ENCODE assay signal across 10 cellular contexts in genomic region chr14:55138091-55138490, GRCh38. TPM values are rescaled to one million over a fixed set of nuclear protein-coding genes. Genes with fewer than 3 reads are reported as not detected.
DNase-seq lines count a peak whose midpoint lies in the region; FAIRE-seq and TF ChIP-seq lines count a peak whose summit lies in the region.
"Had no signal": no experiment of that assay in that cellular context is flagged by ENCODE, and none has a peak within 500 bp of the region (broad histone marks: within the 10 kb centered on the region; RNA-seq: fewer than 3 reads in every experiment).

No MANE protein-coding gene starts in this region.

- no peak overlapping the region for H3K14ac ChIP-seq in neuronal stem cell (ENCODE audit: low read length)

- no peak overlapping the region for H2BK5ac ChIP-seq in neuronal stem cell (ENCODE audit: low read length)

- H3K4ac ChIP-seq in neuronal stem cell (ENCODE audit: low read length): no peak overlapping the region

- no peak overlapping the region for H4K8ac ChIP-seq in neuronal stem cell (ENCODE audit: low read depth, low read length)

- no peak overlapping the region for H3K18ac ChIP-seq in neuronal stem cell (ENCODE audit: low read length)

- TF ChIP-seq POLR2A in transverse colon (IDR thresholded peaks at IDR 0.05): no peak

- FAIRE-seq in small intestine (lab: Jason Lieb, UNC): no peak
- FAIRE-seq: A204.1 had no signal

- H2AFZ ChIP-seq in neuronal stem cell (ENCODE audit: low read length): no peak overlapping the region

- no peak for TF ChIP-seq CTCF in brain (conservative IDR thresholded peaks at IDR 0.05)
- TF ChIP-seq CTCF in transverse colon (IDR thresholded peaks at IDR 0.05): peak in 1 of 5 experiments; percentile 15

- H3K79me1 ChIP-seq in neuronal stem cell (ENCODE audit: low read depth, low read length): no peaks in the 10 kb centered on the region

- H3K27me3 ChIP-seq in layer of hippocampus (ENCODE audit: control insufficient read depth, insufficient read depth, low read length) (no peaks in the 10 kb centered on the region), transverse colon (no peaks in the 10 kb centered on the region), small intestine (ENCODE audit: control insufficient read depth in 2 of 2, insufficient read depth in 2 of 2, low read length in 2 of 2) (no peaks in the 10 kb centered on the region), neuronal stem cell (ENCODE audit: control insufficient read depth in 3 of 3, insufficient read depth in 3 of 3, low read depth in 1 of 3, low read length in 3 of 3) (no peaks in the 10 kb centered on the region)

- H3K27me3 Mint-ChIP-seq in brain: no peaks in the 10 kb centered on the region

- H3K4me3 ChIP-seq in transverse colon (peak overlapping the region in 1 of 4 donors; percentile 5), small intestine (ENCODE audit: low read depth in 1 of 2, low read length in 2 of 2) (no peak overlapping the region), neuronal stem cell (ENCODE audit: low read length in 2 of 2) (no peak overlapping the region)

- H2BK15ac ChIP-seq in neuronal stem cell (ENCODE audit: low read length): no peak overlapping the region

- H2AK5ac ChIP-seq in neuronal stem cell (ENCODE audit: low read depth, low read length): no peak overlapping the region

- in situ Hi-C loops in transverse colon (cut with MboI; ENCODE audit: low pct_ligation_motif_present in 1 of 4, low pct_unique_long_range_greater_than_20kb in 1 of 4, low sequenced_read_pairs in 3 of 4): loop anchor here in 1 of 4 donors (10.0 kb wide), 1 partner anchor 53 kb away; no protein-coding TSS in a partner anchor

- H2BK12ac ChIP-seq in neuronal stem cell (ENCODE audit: low read length): no peak overlapping the region

- DNase-seq in DMS53 (lab: John Stamatoyannopoulos, UW) (peak; percentile 29), DMS53 treated with DMSO at 0.1 percent for 48 hours (lab: John Stamatoyannopoulos, UW; ENCODE audit: unreplicated experiment) (no peak), transverse colon (no peak), small intestine (no peak), neuronal stem cell (ENCODE audit: low spot score) (no peak)
- DNase-seq in activated CD4-positive, alpha-beta T cell treated with anti-CD3 and anti-CD28 coated beads for 48 hours: no peak
- DNase-seq: SHP77 had no signal

- peak overlapping the region; percentile 5 for H3K27ac ChIP-seq in layer of hippocampus (ENCODE audit: low read depth, low read length)
- peak overlapping the region; percentile 60 to 76 (median 68) for H3K27ac ChIP-seq in transverse colon
- no peak overlapping the region for H3K27ac ChIP-seq in small intestine (ENCODE audit: low read depth in 1 of 2, low read length in 1 of 2)
- H3K27ac ChIP-seq in neuronal stem cell (replicated peaks; ENCODE audit: low read length): no peak overlapping the region

- H2BK120ac ChIP-seq in neuronal stem cell (ENCODE audit: low read depth, low read length): no peak overlapping the region

- H3K4me1 ChIP-seq in transverse colon (peaks cover 17 to 61% (median 28%) of the 10 kb centered on the region in 4 donors), small intestine (ENCODE audit: control insufficient read depth in 2 of 2, insufficient read depth in 1 of 2, low read depth in 1 of 2, low read length in 1 of 2) (peaks cover 3 to 9% of the 10 kb centered on the region in 2 donors), neuronal stem cell (ENCODE audit: control insufficient read depth in 2 of 2, insufficient read depth in 1 of 2, low read depth in 1 of 2, low read length in 2 of 2) (no peaks in the 10 kb centered on the region)

- peak overlapping the region in 1 of 5 experiments; percentile 81 for H3K4me3 Mint-ChIP-seq in brain

- no peak overlapping the region for H3K23ac ChIP-seq in neuronal stem cell (ENCODE audit: low read depth, low read length, poor library complexity)

- 88% methylated on average over 5 of the region's 7 CpGs; no CpG with 5 or more reads in 1 of the 2 donors for WGBS in transverse colon (ENCODE audit: low coverage in 1 of 2), 2 donors
- WGBS in small intestine, 3 donors: 92 to 93% (median 92%) methylated on average over 7 of the region's 7 CpGs
- WGBS in neuronal stem cell (ENCODE audit: extremely low coverage in 2 of 2, insufficient read length in 2 of 2, insufficient replicate concordance in 1 of 2), 2 donors: no CpG with 5 or more reads among the region's 7 CpGs

- no peak overlapping the region for H3K4me2 ChIP-seq in neuronal stem cell (ENCODE audit: insufficient read depth, low read length, poor library complexity, severe bottlenecking)

- H3K9me3 ChIP-seq in transverse colon (no peaks in the 10 kb centered on the region), small intestine (ENCODE audit: control insufficient read depth, low read depth) (no peaks in the 10 kb centered on the region), neuronal stem cell (replicated peaks in 1 of 2; ENCODE audit: control insufficient read depth in 2 of 2, insufficient read depth in 1 of 2, low read depth in 1 of 2, low read length in 2 of 2) (no peaks in the 10 kb centered on the region)

- H3K9ac ChIP-seq in neuronal stem cell (ENCODE audit: low read depth, low read length, poor library complexity): no peak overlapping the region

- H3K27ac Mint-ChIP-seq in brain: peak overlapping the region in 3 of 5 experiments; percentile 59 to 94 (median 93)

- intact Hi-C loops in transverse colon (cut with DNase I; ENCODE audit: low total_unique reads): no loop called here

- H3K36me3 ChIP-seq in transverse colon (peaks cover 0 to 43% (median 16%) of the 10 kb centered on the region in 4 donors), small intestine (ENCODE audit: control insufficient read depth in 2 of 2, insufficient read depth in 2 of 2, low read length in 2 of 2) (peaks cover 16 to 38% of the 10 kb centered on the region in 2 donors), neuronal stem cell (replicated peaks in 1 of 2; ENCODE audit: control insufficient read depth in 2 of 2, insufficient read depth in 2 of 2, low read length in 2 of 2) (peaks cover 9 to 39% of the 10 kb centered on the region in 2 donors)

- no peaks in the 10 kb centered on the region for H3K9me3 Mint-ChIP-seq in brain

- peaks cover 12% of the 10 kb centered on the region for H3K4me1 Mint-ChIP-seq in brain

- no peak overlapping the region for H4K91ac ChIP-seq in neuronal stem cell (ENCODE audit: low read depth, low read length, poor library complexity)

- no peak for TF ChIP-seq EP300 in transverse colon (IDR thresholded peaks at IDR 0.05; ENCODE audit: low read depth)

- H3K36me3 Mint-ChIP-seq in brain: peaks cover 5% of the 10 kb centered on the region

RNA-seq across cellular contexts. Expression of gene LGALS3, which starts 9.0 kb away (rescaled TPM):
- polyA plus RNA-seq in brain (ENCODE audit: insufficient read depth, low read depth, low replicate concordance): 30.6 TPM
- total RNA-seq in transverse colon: 1,000 to 10,000 TPM in 3 of 4 donors, 100 to 1,000 TPM in 1; 388 to 2,805 (median 1,702) TPM
- polyA plus RNA-seq in small intestine: 1,000 to 10,000 TPM in 2 of 3 donors, 100 to 1,000 TPM in 1; 593 to 2,279 (median 2,145) TPM
- 2.4 TPM for polyA plus RNA-seq in neuronal stem cell (2013, experiment 1 of 2)
- 3.1 TPM for polyA plus RNA-seq in neuronal stem cell (2013, experiment 2 of 2)

RNA-seq across cellular contexts. Expression of gene DLGAP5, which starts 53.3 kb away (rescaled TPM):
- polyA plus RNA-seq in brain (ENCODE audit: insufficient read depth, low read depth, low replicate concordance) (19.4 TPM), small intestine (10 to 100 TPM in 1 of 3 donors, 1 to 10 TPM in 1, under 1 TPM in 1; 0.81 to 13.2 (median 1.3) TPM)
- total RNA-seq in transverse colon: 10 to 100 TPM in 1 of 4 donors, 1 to 10 TPM in 2, under 1 TPM in 1; 0.82 to 11.5 (median 1.3) TPM
- 124 TPM for polyA plus RNA-seq in neuronal stem cell (2013, experiment 1 of 2)
- polyA plus RNA-seq in neuronal stem cell (2013, experiment 2 of 2): 125 TPM

Comparison
In these comparisons a context has a peak if more than half of its experiments do, and no peak if none do; other contexts are left out.
1. H3K27ac ChIP-seq: peak in layer of hippocampus (single experiment) and transverse colon (4 of 4); none in small intestine (0 of 2) and neuronal stem cell (single experiment).
2. RNA of gene LGALS3, which starts 9.0 kb away (polyA plus RNA-seq): 593 to 2,279 TPM in small intestine; 30.6 TPM in brain (single experiment); every median in the first group is over 10 times any median in the second.